In the genomic region with DNA sequence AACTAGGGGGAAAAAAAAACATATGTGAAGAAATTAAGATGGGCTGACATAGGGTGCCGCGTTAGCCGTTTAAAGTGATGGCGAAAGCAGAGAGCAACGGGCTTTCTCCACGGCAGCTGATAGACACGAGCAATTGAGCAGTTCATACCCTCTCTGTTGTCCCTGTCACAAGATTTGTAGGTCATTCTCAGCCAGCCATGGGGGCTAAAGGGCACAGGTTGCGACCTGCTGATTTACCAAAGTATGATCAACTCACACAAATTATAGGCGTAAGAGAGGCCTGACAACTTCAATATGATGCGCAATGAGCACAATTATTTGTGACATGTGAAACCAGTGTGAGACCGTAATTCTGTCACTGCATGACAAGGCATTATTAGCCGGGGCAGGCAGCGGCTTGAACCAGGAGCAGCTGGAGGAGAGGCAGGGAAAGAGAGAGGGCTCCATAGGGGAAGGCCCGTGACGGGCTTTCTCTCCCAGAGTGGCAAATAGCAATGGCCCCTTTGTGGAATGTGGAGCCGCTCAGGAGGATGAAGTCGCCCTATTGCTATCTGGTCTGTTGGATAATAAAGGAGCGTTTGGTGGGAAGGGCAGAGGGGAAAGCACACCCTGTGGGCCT, we compare ENCODE assay signal across 17 cellular contexts.
DNase-seq lines count a peak whose midpoint lies in the region; ATAC-seq and TF ChIP-seq lines count a peak whose summit lies in the region.
"Had no signal": no experiment of that assay in that cellular context is flagged by ENCODE, and none has a peak within 500 bp of the region (broad histone marks: within the 10 kb centered on the region; RNA-seq: fewer than 3 reads in every experiment).

No MANE protein-coding gene starts in this region.

- no peaks in the 10 kb centered on the region for H3K9me3 Mint-ChIP-seq in neural progenitor cell

- no peak overlapping the region for H3K4me2 ChIP-seq in neural progenitor cell
- H3K4me2 ChIP-seq: BLaER1 treated with 17β-estradiol and CSF1 and Interleukin-3, amounts not matched to agents 10 nM and 100 nM had no signal

- H3K27me3 Mint-ChIP-seq in neural progenitor cell (ENCODE audit: insufficient read depth, low read depth) = peaks cover 18% of the 10 kb centered on the region

- H3K4me3 ChIP-seq in neural progenitor cell = no peak overlapping the region
- H3K4me3 ChIP-seq: BLaER1 treated with 17β-estradiol and CSF1 and Interleukin-3, amounts not matched to agents 10 nM and 100 nM had no signal

- no peaks in the 10 kb centered on the region for H3K36me3 Mint-ChIP-seq in neural progenitor cell
- H3K36me3 Mint-ChIP-seq: IgD-negative memory B cell had no signal

- peak overlapping the region; percentile 93 for H3K27ac Mint-ChIP-seq in neural progenitor cell
- H3K27ac Mint-ChIP-seq: IgD-negative memory B cell had no signal

- ATAC-seq in GM18502 (IDR thresholded peaks at IDR 0.05; ENCODE audit: poor library complexity, unreplicated experiment) (no peak), HG03196 (IDR thresholded peaks at IDR 0.05; ENCODE audit: unreplicated experiment) (no peak)
- ATAC-seq in stimulated activated naive CD8-positive, alpha-beta T cell treated with anti-CD3 and anti-CD28 coated beads, Interleukin-15, Interleukin-2, amounts not matched to agents 100 U/mL and 50 U/mL, for 24 hours = no peak
- ATAC-seq: HCT116, Right ventricle myocardium inferior, SK-N-SH treated with all-trans-retinoic acid at 6 μM for 48 hours had no signal

- DNase-seq in NCI-H146 (lab: John Stamatoyannopoulos, UW) = peak; percentile 6
- no peak for DNase-seq in NCI-H146 treated with DMSO at 0.1 percent for 48 hours (lab: John Stamatoyannopoulos, UW; ENCODE audit: unreplicated experiment)
- peak; percentile 17 for DNase-seq in iPS-NIHi11 (ENCODE audit: low spot score)
- peak; percentile 42 for DNase-seq in neural progenitor cell (ENCODE audit: low spot score)
- DNase-seq in stimulated activated naive CD8-positive, alpha-beta T cell treated with anti-CD3 and anti-CD28 coated beads, Interleukin-15, Interleukin-2, amounts not matched to agents 100 U/mL and 50 U/mL, for 24 hours = no peak
- DNase-seq in activated gamma-delta T cell (lab: John Stamatoyannopoulos, UW) = no peak
- DNase-seq: NCI-H1417 treated with DMSO at 0.1 percent for 48 hours, NCI-H446 treated with DMSO at 0.1 percent for 48 hours, NCI-H748 treated with DMSO at 0.1 percent for 48 hours had no signal

- H3K4me3 Mint-ChIP-seq in neural progenitor cell = no peak overlapping the region
- H3K4me3 Mint-ChIP-seq: IgD-negative memory B cell had no signal

- peaks cover 17% of the 10 kb centered on the region for H3K4me1 Mint-ChIP-seq in neural progenitor cell
- H3K4me1 Mint-ChIP-seq: IgD-negative memory B cell had no signal

- peaks cover 5% of the 10 kb centered on the region for H3K4me1 ChIP-seq in neural progenitor cell

- no peaks in the 10 kb centered on the region for H3K79me2 ChIP-seq in neural progenitor cell (ENCODE audit: low read depth)

- H3K36me3 ChIP-seq in neural progenitor cell = no peaks in the 10 kb centered on the region
- H3K36me3 ChIP-seq: BLaER1 treated with 17β-estradiol and CSF1 and Interleukin-3, amounts not matched to agents 10 nM and 100 nM had no signal

- no peaks in the 10 kb centered on the region for H3F3A ChIP-seq in neural progenitor cell (ENCODE audit: low read depth)

- H2AFZ ChIP-seq in neural progenitor cell (replicated peaks) = peak overlapping the region; percentile 27

- TF ChIP-seq CTCF in neural progenitor cell (IDR thresholded peaks at IDR 0.05) = no peak

- no peak overlapping the region for H3K9ac ChIP-seq in neural progenitor cell
- H3K9ac ChIP-seq: BLaER1 treated with 17β-estradiol and CSF1 and Interleukin-3, amounts not matched to agents 10 nM and 100 nM had no signal

- no peaks in the 10 kb centered on the region for H4K20me1 ChIP-seq in neural progenitor cell (ENCODE audit: low read depth)
- H4K20me1 ChIP-seq: BLaER1 treated with 17β-estradiol and CSF1 and Interleukin-3, amounts not matched to agents 10 nM and 100 nM had no signal

- H3K27ac ChIP-seq in neural progenitor cell = no peak overlapping the region
- H3K27ac ChIP-seq: 22Rv1; BLaER1 treated with 17β-estradiol and CSF1 and Interleukin-3, amounts not matched to agents 10 nM and 100 nM had no signal

- H3K27me3 ChIP-seq in neural progenitor cell = no peaks in the 10 kb centered on the region
- H3K27me3 ChIP-seq: BLaER1 treated with 17β-estradiol and CSF1 and Interleukin-3, amounts not matched to agents 10 nM and 100 nM had no signal

- no peaks in the 10 kb centered on the region for H3K9me3 ChIP-seq in neural progenitor cell (ENCODE audit: low read depth)
- H3K9me3 ChIP-seq: BLaER1 treated with 17β-estradiol and CSF1 and Interleukin-3, amounts not matched to agents 10 nM and 100 nM had no signal

Comparison
In these comparisons a context has a peak if more than half of its experiments do, and no peak if none do; other contexts are left out.
1. DNase-seq: peak in NCI-H146 (single experiment), iPS-NIHi11 (single experiment) and neural progenitor cell (single experiment); none in NCI-H146 treated with DMSO at 0.1 percent for 48 hours (single experiment), stimulated activated naive CD8-positive, alpha-beta T cell treated with anti-CD3 and anti-CD28 coated beads, Interleukin-15, Interleukin-2, amounts not matched to agents 100 U/mL and 50 U/mL, for 24 hours (single experiment) and activated gamma-delta T cell (single experiment).